8 cellular contexts compared by ENCODE assay signal in the genomic region with DNA sequence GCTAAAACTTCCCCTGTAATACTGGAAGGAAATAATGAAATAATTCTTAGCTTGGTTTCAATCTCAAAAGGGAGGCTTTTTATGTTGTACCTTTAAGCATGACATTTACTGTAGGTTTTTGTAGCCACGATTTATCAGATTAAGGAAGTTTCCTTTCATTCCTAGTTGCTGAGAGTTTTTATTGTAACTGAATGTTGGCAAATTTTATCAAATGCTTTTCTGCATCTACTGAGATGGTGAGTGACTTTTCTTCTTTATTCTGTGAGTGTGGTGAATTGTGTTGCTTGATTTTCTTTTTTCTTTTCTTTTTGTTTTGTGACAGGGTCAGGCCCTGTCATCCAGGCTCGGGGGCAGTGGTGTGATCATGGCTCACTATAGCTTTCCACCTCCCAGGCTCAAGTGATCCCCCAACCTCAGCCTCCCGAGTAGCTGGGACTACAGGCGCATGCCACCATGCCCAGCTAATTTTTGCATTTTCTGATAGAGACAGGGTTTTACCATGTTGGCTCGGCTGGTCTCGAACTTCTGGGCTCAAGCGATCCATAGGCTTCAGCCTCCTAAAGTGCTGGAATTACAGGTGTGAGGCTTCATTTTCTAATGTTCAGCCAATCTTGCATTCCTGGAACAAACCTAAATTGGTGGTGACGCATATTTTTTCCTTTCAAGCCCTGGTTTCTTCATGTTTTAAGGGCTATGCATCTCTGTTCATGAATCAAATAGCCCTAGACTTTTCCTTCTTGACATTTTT. TPM values are rescaled to one million over a fixed set of nuclear protein-coding genes. Genes with fewer than 3 reads are reported as not detected.
DNase-seq lines count a peak whose midpoint lies in the region; ATAC-seq lines count a peak whose summit lies in the region.

No MANE protein-coding gene starts in this region.

- H3K4me1 ChIP-seq in adipocyte (ENCODE audit: control insufficient read depth, insufficient read depth, low read length) (peaks cover 34% of the 10 kb centered on the region), subcutaneous abdominal adipose tissue (ENCODE audit: control insufficient read depth in 5 of 5, insufficient read depth in 5 of 5, low read length in 5 of 5) (peaks cover 5 to 20% (median 16%) of the 10 kb centered on the region in 5 donors)

- ATAC-seq in left lobe of liver = peak; percentile 47
- no peak for ATAC-seq in HG02798 (IDR thresholded peaks at IDR 0.05; ENCODE audit: poor library complexity, unreplicated experiment)

- peak overlapping the region; percentile 69 for H3K27ac ChIP-seq in subcutaneous abdominal adipose tissue (ENCODE audit: low read depth, low read length)

- peak; percentile 12 for DNase-seq in KBM-7
- DNase-seq in adipocyte (ENCODE audit: low read depth) = no peak
- no peak for DNase-seq in left lobe of liver (ENCODE audit: low spot score)
- DNase-seq in islet precursor cell = no peak
- DNase-seq in SK-N-DZ (ENCODE audit: low spot score) = no peak
- DNase-seq in stimulated activated CD4-positive, alpha-beta T cell treated with anti-CD3 and anti-CD28 coated beads, Interleukin-4, amount 100 ng/mL, for 1 hour = no peak

- peak overlapping the region; percentile 29 for H3K4me3 ChIP-seq in adipocyte (ENCODE audit: low read length)
- H3K4me3 ChIP-seq in subcutaneous abdominal adipose tissue (ENCODE audit: low read depth in 1 of 5, low read length in 5 of 5) = no peak overlapping the region

- H3K9me3 ChIP-seq in adipocyte (ENCODE audit: control insufficient read depth, low read length) = no peaks in the 10 kb centered on the region
- no peaks in the 10 kb centered on the region for H3K9me3 ChIP-seq in subcutaneous abdominal adipose tissue (ENCODE audit: control insufficient read depth in 5 of 5, low read length in 5 of 5)

- H3K36me3 ChIP-seq in adipocyte (ENCODE audit: control insufficient read depth, insufficient read depth, low read length, severe bottlenecking) (no peaks in the 10 kb centered on the region), subcutaneous abdominal adipose tissue (ENCODE audit: control insufficient read depth in 5 of 5, insufficient read depth in 5 of 5, low read length in 5 of 5) (no peaks in the 10 kb centered on the region)

- H3K27me3 ChIP-seq in adipocyte (replicated peaks; ENCODE audit: control insufficient read depth, insufficient read depth, low read length) (no peaks in the 10 kb centered on the region), subcutaneous abdominal adipose tissue (ENCODE audit: control insufficient read depth in 5 of 5, insufficient read depth in 4 of 5, low read length in 5 of 5) (no peaks in the 10 kb centered on the region)

- H3K9ac ChIP-seq in adipocyte (ENCODE audit: low read length) = peak overlapping the region; percentile 85
- H3K9ac ChIP-seq in subcutaneous abdominal adipose tissue (ENCODE audit: low read length in 5 of 5) = peak overlapping the region in 1 of 5 donors; percentile 23

- in situ Hi-C loops in KBM-7 (cut with MboI; ENCODE audit: low pct_unique_long_range_greater_than_20kb, low sequenced_read_pairs) = no loop called here

RNA-seq across cellular contexts. Expression of gene SUSD2, which starts 26.2 kb away (rescaled TPM):
- total RNA-seq in left lobe of liver = 1.4 TPM
- 0.53 and 0.60 TPM in 2 replicates for polyA plus RNA-seq in SK-N-DZ (2014; cell fraction: cytosol; rRNA removed)
- polyA plus RNA-seq in SK-N-DZ (2014; cell fraction: nucleus; rRNA removed) = 0.70 and 2.1 TPM in 2 replicates

RNA-seq across cellular contexts. Expression of gene GGT5, which starts 37.4 kb away (rescaled TPM):
- 11.5 TPM for total RNA-seq in left lobe of liver
- polyA plus RNA-seq in SK-N-DZ (2014; cell fraction: cytosol; rRNA removed) = 0.38 TPM in 1 of 2 replicates, not detected in the other
- polyA plus RNA-seq in SK-N-DZ (2014; cell fraction: nucleus; rRNA removed) = 0.25 TPM in 1 of 2 replicates, not detected in the other
